Comparison of ENCODE assay signal across 9 cellular contexts in genomic region chr6:111692327-111693164, GRCh38.
DNase-seq lines count a peak whose midpoint lies in the region; ATAC-seq and TF ChIP-seq lines count a peak whose summit lies in the region.
"Had no signal": no experiment of that assay in that cellular context is flagged by ENCODE, and none has a peak within 500 bp of the region (broad histone marks: within the 10 kb centered on the region; RNA-seq: fewer than 3 reads in every experiment).

No MANE protein-coding gene starts in this region.

- peaks cover 88% of the 10 kb centered on the region for H3K36me3 ChIP-seq in CD4-positive, alpha-beta memory T cell (ENCODE audit: insufficient read depth, low read length)

- no peak for DNase-seq in CD4-positive, alpha-beta memory T cell
- DNase-seq in NCI-H526 treated with DMSO at 0.1 percent for 48 hours (lab: John Stamatoyannopoulos, UW) (peak; percentile 57), endothelial cell (ENCODE audit: low spot score) (no peak), posterior cingulate gyrus (peak in 8 of 10 donors; percentile 44 to 93 (median 67)), NK-92 (lab: John Stamatoyannopoulos, UW; ENCODE audit: unreplicated experiment) (no peak), NCI-H69 (lab: John Stamatoyannopoulos, UW) (no peak)
- no peak for DNase-seq in stimulated activated CD4-positive, alpha-beta T cell treated with anti-CD3 and anti-CD28 coated beads, Interleukin-12 subunit alpha, Interleukin-12 subunit beta, amount 100 ng/mL, for 4 hours
- DNase-seq: WERI-Rb-1 had no signal

- H3K4me3 Mint-ChIP-seq in CD4-positive, alpha-beta memory T cell, result peak overlapping the region in 7 of 8 donors; percentile 17 to 66 (median 39)
- H3K4me3 Mint-ChIP-seq in endothelial cell (ENCODE audit: unreplicated experiment), result peak overlapping the region; percentile 45

- no peak for TF ChIP-seq CTCF in endothelial cell (IDR thresholded peaks at IDR 0.05; ENCODE audit: unreplicated experiment)

- no peak for ATAC-seq in GM21526 (IDR thresholded peaks at IDR 0.05; ENCODE audit: low FRiP score, unreplicated experiment)

- no peaks in the 10 kb centered on the region for H3K9me3 ChIP-seq in CD4-positive, alpha-beta memory T cell (ENCODE audit: control insufficient read depth in 1 of 2, low read length in 2 of 2)

- peaks cover 91 to 93% of the 10 kb centered on the region in 2 donors for H3K36me3 Mint-ChIP-seq in CD4-positive, alpha-beta memory T cell
- H3K36me3 Mint-ChIP-seq in endothelial cell (ENCODE audit: low read depth, unreplicated experiment), result peaks cover 71% of the 10 kb centered on the region

- intact Hi-C loops in CD4-positive, alpha-beta memory T cell (cut with micrococcal nuclease), result no loop called here
- intact Hi-C loops in posterior cingulate gyrus (cut with DNase I), result no loop called here

- H3K27me3 ChIP-seq in CD4-positive, alpha-beta memory T cell (ENCODE audit: insufficient read depth, low read length), result no peaks in the 10 kb centered on the region

- no peaks in the 10 kb centered on the region for H3K27me3 Mint-ChIP-seq in CD4-positive, alpha-beta memory T cell
- peaks cover 21% of the 10 kb centered on the region for H3K27me3 Mint-ChIP-seq in endothelial cell (ENCODE audit: unreplicated experiment)

- peak overlapping the region; percentile 67 to 92 (median 87) for H3K27ac Mint-ChIP-seq in CD4-positive, alpha-beta memory T cell
- no peak overlapping the region for H3K27ac Mint-ChIP-seq in endothelial cell (ENCODE audit: unreplicated experiment)

- H3K4me1 ChIP-seq in CD4-positive, alpha-beta memory T cell (ENCODE audit: insufficient read depth, low read length), result peaks cover 48% of the 10 kb centered on the region

- H3K9me3 Mint-ChIP-seq in CD4-positive, alpha-beta memory T cell, result no peaks in the 10 kb centered on the region
- H3K9me3 Mint-ChIP-seq in endothelial cell (ENCODE audit: unreplicated experiment), result no peaks in the 10 kb centered on the region

- no peak overlapping the region for H3K27ac ChIP-seq in CD4-positive, alpha-beta memory T cell (ENCODE audit: low read depth, low read length)
- H3K27ac ChIP-seq: WERI-Rb-1 had no signal

- H3K4me1 Mint-ChIP-seq in CD4-positive, alpha-beta memory T cell, result peaks cover 51 to 88% (median 69%) of the 10 kb centered on the region in 4 donors
- H3K4me1 Mint-ChIP-seq in endothelial cell (ENCODE audit: unreplicated experiment), result peaks cover 3% of the 10 kb centered on the region

- POLR2A ChIA-PET in CD4-positive, alpha-beta memory T cell (lab: Charles Lee; ENCODE audit: partially characterized antibody), result interaction anchor here (1.4 to 1.5 kb wide), 2 partner anchors 12 to 434 kb away, joined by 3 read pairs; a partner anchor contains a TSS

- CTCF ChIA-PET in CD4-positive, alpha-beta memory T cell (lab: Charles Lee; ENCODE audit: partially characterized antibody), result interaction anchor here (1.6 to 1.8 kb wide), 2 partner anchors 16 to 17 kb away, joined by 4 to 7 read pairs; no protein-coding TSS in a partner anchor

- H3K4me3 ChIP-seq in CD4-positive, alpha-beta memory T cell (ENCODE audit: low read length in 2 of 2), result no peak overlapping the region

Comparison
In these comparisons a context has a peak if more than half of its experiments do, and no peak if none do; other contexts are left out.
1. DNase-seq: peak in NCI-H526 treated with DMSO at 0.1 percent for 48 hours (single experiment) and posterior cingulate gyrus (8 of 10); none in CD4-positive, alpha-beta memory T cell (0 of 5), endothelial cell (single experiment), NK-92 (single experiment), stimulated activated CD4-positive, alpha-beta T cell treated with anti-CD3 and anti-CD28 coated beads, Interleukin-12 subunit alpha, Interleukin-12 subunit beta, amount 100 ng/mL, for 4 hours (single experiment) and NCI-H69 (single experiment).